ENCODE assay signal across 25 cellular contexts in the genomic region with DNA sequence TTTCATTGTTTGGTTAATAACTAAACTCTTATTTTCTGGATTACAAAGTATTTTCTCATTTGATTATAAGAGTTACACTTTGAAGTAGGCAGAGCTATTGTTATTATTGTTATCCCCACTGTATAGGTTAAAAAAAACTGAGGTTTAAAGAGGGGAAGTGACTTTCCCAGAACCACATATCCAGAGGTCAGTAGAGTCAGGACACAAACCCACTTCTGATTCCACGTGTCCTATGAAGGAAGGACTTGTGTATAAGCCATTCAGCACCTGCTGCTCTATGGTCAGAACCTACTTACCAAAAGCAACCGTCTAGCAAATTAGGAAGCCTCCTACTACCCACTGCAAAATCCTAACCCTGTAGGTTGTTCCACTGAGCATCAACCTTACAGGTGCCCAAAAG.
DNase-seq lines count a peak whose midpoint lies in the region; ATAC-seq and TF ChIP-seq lines count a peak whose summit lies in the region.
"Had no signal": no experiment of that assay in that cellular context is flagged by ENCODE, and none has a peak within 500 bp of the region (broad histone marks: within the 10 kb centered on the region; RNA-seq: fewer than 3 reads in every experiment).

No MANE protein-coding gene starts in this region.

- no peak overlapping the region for H3K4me3 ChIP-seq in breast epithelium
- H3K4me3 ChIP-seq: MG63 had no signal

- POLR2A ChIA-PET in MCF 10A (lab: Yijun Ruan, JAX) = interaction anchor here (1.1 to 1.3 kb wide), 3 partner anchors 9 to 383 kb away, joined by 3 to 4 read pairs (median 3); no protein-coding TSS in a partner anchor

- BruUV-seq in MCF 10A (replicated peaks; lab: Mats Ljungman, UMichigan) = no TSS peak

- H3K27ac Mint-ChIP-seq in MCF 10A (ENCODE audit: low read depth, unreplicated experiment) (no peak overlapping the region), mesothelial cell of epicardium (peak overlapping the region; percentile 74)
- H3K27ac Mint-ChIP-seq: B cell; CD8-positive, alpha-beta T cell had no signal

- DNase-seq in breast epithelium (ENCODE audit: low spot score in 2 of 2) (no peak), MCF 10A (ENCODE audit: unreplicated experiment) (no peak), epithelial cell of prostate (ENCODE audit: low read depth, low spot score) (no peak), mesothelial cell of epicardium (ENCODE audit: low spot score in 2 of 2, unreplicated experiment in 2 of 2) (no peak), SIG-M5 (lab: John Stamatoyannopoulos, UW) (no peak), G401 (ENCODE audit: low spot score) (no peak)
- no peak for DNase-seq in activated naive CD4-positive, alpha-beta T cell (lab: John Stamatoyannopoulos, UW)
- DNase-seq: Caco-2; CD8-positive, alpha-beta T cell; DMS 273 treated with DMSO at 0.1 percent for 48 hours; DMS79; EL; GF-D8; HCEC 1CT; KBM-7; MG63; NCI-H1105 treated with DMSO at 0.1 percent for 48 hours; NCI-H2029 treated with DMSO at 0.1 percent for 48 hours; NCI-H526 treated with DMSO at 0.1 percent for 48 hours had no signal

- H3K27ac ChIP-seq in breast epithelium (peak overlapping the region; percentile 62 to 76), epithelial cell of prostate (peak overlapping the region; percentile 33)
- H3K27ac ChIP-seq: 22Rv1, C4-2B, RWPE1 had no signal

- no peak for TF ChIP-seq POLR2A in breast epithelium (IDR thresholded peaks at IDR 0.05)

- H3K27me3 ChIP-seq in breast epithelium = no peaks in the 10 kb centered on the region
- H3K27me3 ChIP-seq: MG63 had no signal

- H3K4me1 ChIP-seq in breast epithelium = no peaks in the 10 kb centered on the region

- TF ChIP-seq CTCF in breast epithelium (IDR thresholded peaks at IDR 0.05) (no peak), MCF 10A (IDR thresholded peaks at IDR 0.05; ENCODE audit: unreplicated experiment) (no peak), mesothelial cell of epicardium (IDR thresholded peaks at IDR 0.05; ENCODE audit: unreplicated experiment) (no peak)

- no peaks in the 10 kb centered on the region for H3K27me3 Mint-ChIP-seq in MCF 10A (ENCODE audit: insufficient read depth, unreplicated experiment)
- no peaks in the 10 kb centered on the region for H3K27me3 Mint-ChIP-seq in mesothelial cell of epicardium (ENCODE audit: low read depth)

- H3K36me3 Mint-ChIP-seq in MCF 10A (ENCODE audit: insufficient read depth, unreplicated experiment) (peaks cover 12% of the 10 kb centered on the region), mesothelial cell of epicardium (peaks cover 38% of the 10 kb centered on the region)
- H3K36me3 Mint-ChIP-seq: CD8-positive, alpha-beta T cell had no signal

- H3K4me1 Mint-ChIP-seq in MCF 10A (ENCODE audit: insufficient read depth, unreplicated experiment) (peaks cover 21% of the 10 kb centered on the region), mesothelial cell of epicardium (peaks cover 57% of the 10 kb centered on the region)
- H3K4me1 Mint-ChIP-seq: B cell had no signal

- H3K9me3 ChIP-seq in breast epithelium = no peaks in the 10 kb centered on the region
- H3K9me3 ChIP-seq: Caco-2, MG63 had no signal

- CTCF ChIA-PET in MCF 10A (lab: Yijun Ruan, JAX) = interaction anchor here (0.6 to 1.4 kb wide), 2 partner anchors 19 to 112 kb away, joined by 3 to 5 read pairs; no protein-coding TSS in a partner anchor

- in situ Hi-C loops in G401 (cut with HindIII; ENCODE audit: low sequenced_read_pairs) = no loop called here

- H3K4me3 Mint-ChIP-seq in MCF 10A (ENCODE audit: unreplicated experiment) (no peak overlapping the region), mesothelial cell of epicardium (no peak overlapping the region)
- H3K4me3 Mint-ChIP-seq: B cell; CD8-positive, alpha-beta T cell had no signal

- no peaks in the 10 kb centered on the region for H3K36me3 ChIP-seq in breast epithelium
- H3K36me3 ChIP-seq: MG63 had no signal

- peak; percentile 6 for ATAC-seq in HG03175 (IDR thresholded peaks at IDR 0.05; ENCODE audit: unreplicated experiment)
- ATAC-seq: CD8-positive, alpha-beta T cell; Panc1 had no signal

- H3K9me3 Mint-ChIP-seq in MCF 10A (ENCODE audit: unreplicated experiment) (no peaks in the 10 kb centered on the region), mesothelial cell of epicardium (peaks cover 4% of the 10 kb centered on the region)
- H3K9me3 Mint-ChIP-seq: CD8-positive, alpha-beta T cell had no signal

- intact Hi-C loops in breast epithelium (cut with DNase I; ENCODE audit: low total_unique reads) = no loop called here
- intact Hi-C loops in MCF 10A (cut with micrococcal nuclease) = no loop called here
